Comparison of ENCODE assay signal across 11 cellular contexts in genomic region chr12:107843351-107844311, GRCh38.
DNase-seq lines count a peak whose midpoint lies in the region; ATAC-seq, FAIRE-seq and TF ChIP-seq lines count a peak whose summit lies in the region.
"Had no signal": no experiment of that assay in that cellular context is flagged by ENCODE, and none has a peak within 500 bp of the region (broad histone marks: within the 10 kb centered on the region; RNA-seq: fewer than 3 reads in every experiment).

No MANE protein-coding gene starts in this region.

- H3K9me3 ChIP-seq in ectodermal cell (ENCODE audit: control insufficient read depth, low read length) (no peaks in the 10 kb centered on the region), mesodermal cell (ENCODE audit: control insufficient read depth, low read length) (no peaks in the 10 kb centered on the region), Caco-2 (no peaks in the 10 kb centered on the region)

- no peak for ATAC-seq in Right ventricle myocardium inferior

- H3K4me3 ChIP-seq in ectodermal cell (ENCODE audit: insufficient read depth, low read depth, low read length) (peak overlapping the region; percentile 37), mesodermal cell (ENCODE audit: extremely low read depth, insufficient read depth, low read length, poor library complexity, severe bottlenecking) (peak overlapping the region; percentile 27), urinary bladder (ENCODE audit: low read depth, low read length) (peak overlapping the region; percentile 19), Caco-2 (ENCODE audit: low read depth, low read length) (no peak overlapping the region)

- FAIRE-seq in GM12892 (lab: Jason Lieb, UNC) = no peak
- FAIRE-seq: TTC549 had no signal

- no peaks in the 10 kb centered on the region for H3K36me3 Mint-ChIP-seq in Caco-2 (ENCODE audit: insufficient read depth, unreplicated experiment)

- CTCF ChIA-PET in Caco-2 (lab: Charles Lee) = no interaction called here

- TF ChIP-seq CTCF in Caco-2 (IDR thresholded peaks at IDR 0.05; ENCODE audit: insufficient read depth in 1 of 2, low read depth in 1 of 2, low read length in 1 of 2, severe bottlenecking in 1 of 2, unreplicated experiment in 1 of 2) = no peak

- H3K36me3 ChIP-seq in ectodermal cell (ENCODE audit: control insufficient read depth, insufficient read depth, low read length) (no peaks in the 10 kb centered on the region), mesodermal cell (ENCODE audit: control insufficient read depth, insufficient read depth, low read length) (no peaks in the 10 kb centered on the region), urinary bladder (ENCODE audit: insufficient read depth) (no peaks in the 10 kb centered on the region), Caco-2 (ENCODE audit: control insufficient read depth, insufficient read depth, low read length) (no peaks in the 10 kb centered on the region)

- H3K27me3 Mint-ChIP-seq in Caco-2 (ENCODE audit: insufficient read depth, unreplicated experiment) = peaks cover 2% of the 10 kb centered on the region

- H3K4me1 Mint-ChIP-seq in Caco-2 (ENCODE audit: low read depth, unreplicated experiment) = peaks cover 4% of the 10 kb centered on the region

- H3K27me3 ChIP-seq in ectodermal cell (ENCODE audit: control insufficient read depth, insufficient read depth, low read length, poor library complexity, severe bottlenecking) (peaks cover 98% of the 10 kb centered on the region), Caco-2 (replicated peaks; ENCODE audit: control insufficient read depth, insufficient read depth, low read length) (no peaks in the 10 kb centered on the region)

- POLR2A ChIA-PET in Caco-2 (lab: Charles Lee) = no interaction called here

- WGBS in ectodermal cell, 2 experiments = 2% methylated on average over 59 of the region's 59 CpGs
- 2 to 3% methylated on average over 48 to 59 of the region's 59 CpGs for WGBS in mesodermal cell (ENCODE audit: insufficient coverage in 2 of 2), 2 experiments
- 2% methylated on average over 59 of the region's 59 CpGs for WGBS in urinary bladder

- BruUV-seq in Caco-2 (replicated peaks; lab: Mats Ljungman, UMichigan) = no TSS peak

- H3K4me3 Mint-ChIP-seq in Caco-2 (ENCODE audit: unreplicated experiment) = no peak overlapping the region
- H3K4me3 Mint-ChIP-seq: CD4-positive, alpha-beta T cell had no signal

- no peak overlapping the region for H3K27ac Mint-ChIP-seq in Caco-2 (ENCODE audit: unreplicated experiment)
- H3K27ac Mint-ChIP-seq: CD4-positive, alpha-beta T cell had no signal

- TF ChIP-seq POLR2A in GM12892 (IDR thresholded peaks at IDR 0.05; ENCODE audit: low read depth, low read length) = no peak

- intact Hi-C loops in Right ventricle myocardium inferior (cut with DNase I) = no loop called here
- intact Hi-C loops in cardiac septum (cut with DNase I) = no loop called here
- intact Hi-C loops in Caco-2 (cut with micrococcal nuclease; ENCODE audit: unreplicated experiment) = no loop called here

- peak; percentile 63 for DNase-seq in Right ventricle myocardium inferior (ENCODE audit: missing footprints)
- DNase-seq in cardiac septum (ENCODE audit: low spot score) = no peak
- DNase-seq in NAMALWA (ENCODE audit: low spot score) = no peak
- DNase-seq in GM12892 (ENCODE audit: insufficient read length) = no peak
- DNase-seq in Caco-2 = no peak
- DNase-seq: CD4-positive, alpha-beta T cell; effector memory CD4-positive, alpha-beta T cell had no signal

- H3K4me1 ChIP-seq in ectodermal cell (ENCODE audit: control insufficient read depth, insufficient read depth, low read length) = peaks cover 3% of the 10 kb centered on the region
- H3K4me1 ChIP-seq in mesodermal cell (ENCODE audit: control insufficient read depth, insufficient read depth, low read length, poor library complexity, severe bottlenecking) = peaks cover 8% of the 10 kb centered on the region
- H3K4me1 ChIP-seq in urinary bladder (ENCODE audit: insufficient read depth) = peaks cover 2% of the 10 kb centered on the region
- peaks cover 3% of the 10 kb centered on the region; the same call in 1 of the 2 replicates for H3K4me1 ChIP-seq in Caco-2

- H3K27ac ChIP-seq in ectodermal cell (ENCODE audit: insufficient read depth, low read depth, low read length, poor library complexity, severe bottlenecking) (no peak overlapping the region), mesodermal cell (ENCODE audit: low read depth, low read length, severe bottlenecking) (no peak overlapping the region), urinary bladder (ENCODE audit: low read depth) (no peak overlapping the region)

- peaks cover under 1% of the 10 kb centered on the region for H3K9me3 Mint-ChIP-seq in Caco-2 (ENCODE audit: unreplicated experiment)
- H3K9me3 Mint-ChIP-seq: CD4-positive, alpha-beta T cell had no signal
